In the genomic region with DNA sequence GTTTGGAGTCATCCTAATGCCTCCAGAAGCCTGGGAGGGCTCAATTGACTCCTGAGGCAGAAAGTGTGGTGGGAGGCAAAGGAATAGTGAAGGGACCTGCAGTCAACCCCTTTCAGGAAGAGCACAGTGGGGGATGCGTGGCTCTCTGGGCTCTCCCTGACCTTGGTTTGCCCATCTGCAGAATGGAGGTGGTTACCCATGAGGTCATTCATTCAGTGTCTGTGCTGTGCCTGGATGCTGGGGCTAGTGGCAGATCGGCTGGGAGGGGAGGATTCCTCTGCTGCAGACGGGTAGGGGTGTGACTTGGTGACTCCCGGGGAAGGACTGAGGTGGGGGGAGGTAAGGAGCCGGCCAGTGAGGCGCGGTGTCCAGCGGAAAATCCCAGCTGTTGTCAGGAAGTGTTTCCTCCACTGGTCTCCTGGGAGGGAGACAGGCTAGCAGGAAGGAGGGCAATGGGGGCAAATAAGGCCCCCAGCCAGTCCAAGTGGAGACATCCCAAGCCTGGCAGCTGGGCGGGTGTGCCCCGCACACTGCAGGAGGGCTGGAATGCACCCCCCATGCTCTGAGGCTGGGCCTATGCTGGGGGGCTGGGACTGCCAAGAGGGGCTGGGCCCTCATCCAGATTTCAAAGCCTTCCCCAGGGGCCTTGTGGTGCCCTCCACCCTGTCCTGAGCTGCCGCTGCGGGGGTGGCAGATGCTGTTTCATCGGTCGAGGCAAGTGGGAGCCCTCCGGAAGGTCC, we compare ENCODE assay signal across 1 cellular context.
A peak's percentile ranks its signal among the peaks of the same experiment; 100 is the strongest.
TF ChIP-seq lines count a peak whose summit lies in the region.

No MANE protein-coding gene starts in this region.

TF ChIP-seq in GM12878, 131 proteins besides CTCF, POLR2A, EP300 and RAD21 (continued from another document):
- TF ChIP-seq, protein P1, sequence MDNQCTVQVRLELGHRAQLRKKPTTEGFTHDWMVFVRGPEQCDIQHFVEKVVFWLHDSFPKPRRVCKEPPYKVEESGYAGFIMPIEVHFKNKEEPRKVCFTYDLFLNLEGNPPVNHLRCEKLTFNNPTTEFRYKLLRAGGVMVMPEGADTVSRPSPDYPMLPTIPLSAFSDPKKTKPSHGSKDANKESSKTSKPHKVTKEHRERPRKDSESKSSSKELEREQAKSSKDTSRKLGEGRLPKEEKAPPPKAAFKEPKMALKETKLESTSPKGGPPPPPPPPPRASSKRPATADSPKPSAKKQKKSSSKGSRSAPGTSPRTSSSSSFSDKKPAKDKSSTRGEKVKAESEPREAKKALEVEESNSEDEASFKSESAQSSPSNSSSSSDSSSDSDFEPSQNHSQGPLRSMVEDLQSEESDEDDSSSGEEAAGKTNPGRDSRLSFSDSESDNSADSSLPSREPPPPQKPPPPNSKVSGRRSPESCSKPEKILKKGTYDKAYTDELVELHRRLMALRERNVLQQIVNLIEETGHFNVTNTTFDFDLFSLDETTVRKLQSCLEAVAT (IDR thresholded peaks at IDR 0.05): peak; percentile 36; the same call in 1 of the 2 replicates
- TF ChIP-seq STAT1 (conservative IDR thresholded peaks at IDR 0.05) (no peak), RELA (IDR thresholded peaks at IDR 0.05; ENCODE audit: borderline replicate concordance, partially characterized antibody) (peak; percentile 20), RBBP5 (conservative IDR thresholded peaks at IDR 0.05) (no peak), EGR1 (IDR thresholded peaks at IDR 0.05; ENCODE audit: borderline replicate concordance in 1 of 2, low read depth in 2 of 2, low read length in 2 of 2) (peak in 1 of 2 experiments; percentile 59; a peak in 1 of 3 replicates), DPF2 (IDR thresholded peaks at IDR 0.05) (peak; percentile 18; the same call in 1 of the 2 replicates)
